In genomic region chr2:118185210-118186109, GRCh38 we compare ENCODE assay signal across 8 cellular contexts.
DNase-seq lines count a peak whose midpoint lies in the region; ATAC-seq and TF ChIP-seq lines count a peak whose summit lies in the region.

No MANE protein-coding gene starts in this region.

- peak overlapping the region; percentile 97 for H3K27ac Mint-ChIP-seq in activated naive CD8-positive, alpha-beta T cell treated with anti-CD3 and anti-CD28 coated beads for 36 hours
- peak overlapping the region; percentile 92 for H3K27ac Mint-ChIP-seq in type B pancreatic cell

- H3K9me3 ChIP-seq in HUES64 (ENCODE audit: insufficient read depth, low read depth, low read length), result no peaks in the 10 kb centered on the region

- peak overlapping the region; percentile 91 for H3K9ac ChIP-seq in HUES64 (ENCODE audit: low read depth, low read length)

- H3K9me3 Mint-ChIP-seq in activated naive CD8-positive, alpha-beta T cell treated with anti-CD3 and anti-CD28 coated beads for 36 hours, result peaks cover 3% of the 10 kb centered on the region
- H3K9me3 Mint-ChIP-seq in type B pancreatic cell, result no peaks in the 10 kb centered on the region

- H3K4me3 ChIP-seq in HUES64 (ENCODE audit: low read length), result peak overlapping the region; percentile 71

- intact Hi-C loops in head of caudate nucleus (cut with DNase I), result loop anchor here (5.0 kb wide), 1 partner anchor 98 kb away; the partner anchor contains the start of gene INSIG2

- H3K4me1 ChIP-seq in HUES64 (ENCODE audit: insufficient read depth, low read length), result peaks cover 9% of the 10 kb centered on the region

- H3K27ac ChIP-seq in HUES64 (ENCODE audit: low read depth, low read length), result peak overlapping the region; percentile 89

- peaks cover 13% of the 10 kb centered on the region for H3K4me1 Mint-ChIP-seq in activated naive CD8-positive, alpha-beta T cell treated with anti-CD3 and anti-CD28 coated beads for 36 hours
- H3K4me1 Mint-ChIP-seq in type B pancreatic cell (ENCODE audit: unreplicated experiment), result peaks cover 24% of the 10 kb centered on the region

- DNase-seq in DMS79 (lab: John Stamatoyannopoulos, UW) (peak; percentile 58), SHP77 (lab: John Stamatoyannopoulos, UW) (peak; percentile 47 to 52), head of caudate nucleus (peak; percentile 40 to 82 (median 61)), occipital lobe (lab: John Stamatoyannopoulos, UW) (peak; percentile 41), type B pancreatic cell (ENCODE audit: extremely low spot score, unreplicated experiment) (no peak)
- DNase-seq in activated naive CD8-positive, alpha-beta T cell treated with anti-CD3 and anti-CD28 coated beads for 36 hours, result peak; percentile 67

- H3K36me3 Mint-ChIP-seq in activated naive CD8-positive, alpha-beta T cell treated with anti-CD3 and anti-CD28 coated beads for 36 hours, result peaks cover 2% of the 10 kb centered on the region
- no peaks in the 10 kb centered on the region for H3K36me3 Mint-ChIP-seq in type B pancreatic cell

- H3K4me3 Mint-ChIP-seq in activated naive CD8-positive, alpha-beta T cell treated with anti-CD3 and anti-CD28 coated beads for 36 hours, result peak overlapping the region; percentile 93
- H3K4me3 Mint-ChIP-seq in type B pancreatic cell, result peak overlapping the region; percentile 97

- no peaks in the 10 kb centered on the region for H3K27me3 Mint-ChIP-seq in activated naive CD8-positive, alpha-beta T cell treated with anti-CD3 and anti-CD28 coated beads for 36 hours
- H3K27me3 Mint-ChIP-seq in type B pancreatic cell, result peaks cover 26% of the 10 kb centered on the region

- TF ChIP-seq CTCF in type B pancreatic cell (conservative IDR thresholded peaks at IDR 0.05), result no peak

- peak; percentile 85 for ATAC-seq in GM21528 (IDR thresholded peaks at IDR 0.05; ENCODE audit: low FRiP score, unreplicated experiment)

- WGBS in HUES64, result 5% methylated on average over 29 of the region's 33 CpGs

- H3K27me3 ChIP-seq in HUES64 (ENCODE audit: insufficient read depth, low read length), result no peaks in the 10 kb centered on the region

- H3K36me3 ChIP-seq in HUES64 (ENCODE audit: insufficient read depth, low read length), result no peaks in the 10 kb centered on the region
